Comparison of ENCODE assay signal across 7 cellular contexts in genomic region chr18:55779461-55779710, GRCh38.
DNase-seq lines count a peak whose midpoint lies in the region; ATAC-seq lines count a peak whose summit lies in the region.

No MANE protein-coding gene starts in this region.

- no peaks in the 10 kb centered on the region for H3K9me3 Mint-ChIP-seq in activated T-helper 2 cell treated with anti-CD3 and anti-CD28 coated beads, Interferon-gamma antibody, Interleukin-2, Interleukin-4, amounts not matched to agents 10 μg/mL and 5 μg/mL and 100 μg/mL, durations not matched to agents 14 hours and 24 hours and 36 hours
- no peaks in the 10 kb centered on the region for H3K9me3 Mint-ChIP-seq in stimulated activated naive CD8-positive, alpha-beta T cell treated with anti-CD3 and anti-CD28 coated beads, Interleukin-15, Interleukin-2, amounts not matched to agents 100 ng/mL and 50 ng/mL, for 24 hours

- H3K27ac ChIP-seq in iPS-18a (ENCODE audit: low read length): no peak overlapping the region

- no peak for DNase-seq in activated T-helper 2 cell treated with anti-CD3 and anti-CD28 coated beads, Interferon-gamma antibody, Interleukin-2, Interleukin-4, amounts not matched to agents 10 μg/mL and 5 μg/mL and 100 μg/mL, durations not matched to agents 14 hours and 24 hours and 36 hours (ENCODE audit: low spot score)
- no peak for DNase-seq in NCI-H1694 treated with DMSO at 0.1 percent for 48 hours (lab: John Stamatoyannopoulos, UW)
- no peak for DNase-seq in cerebellum (ENCODE audit: low spot score)
- DNase-seq in T1000 (lab: John Stamatoyannopoulos, UW): no peak

- H3K4me1 Mint-ChIP-seq in activated T-helper 2 cell treated with anti-CD3 and anti-CD28 coated beads, Interferon-gamma antibody, Interleukin-2, Interleukin-4, amounts not matched to agents 10 μg/mL and 5 μg/mL and 100 μg/mL, durations not matched to agents 14 hours and 24 hours and 36 hours (ENCODE audit: low read depth): peaks cover 12% of the 10 kb centered on the region
- peaks cover 24% of the 10 kb centered on the region for H3K4me1 Mint-ChIP-seq in stimulated activated naive CD8-positive, alpha-beta T cell treated with anti-CD3 and anti-CD28 coated beads, Interleukin-15, Interleukin-2, amounts not matched to agents 100 ng/mL and 50 ng/mL, for 24 hours (ENCODE audit: low read depth)

- peak; percentile 22 for ATAC-seq in HG02885 (IDR thresholded peaks at IDR 0.05; ENCODE audit: poor library complexity, unreplicated experiment)

- H3K9me3 ChIP-seq in iPS-18a (ENCODE audit: control insufficient read depth, low read depth, low read length): no peaks in the 10 kb centered on the region

- intact Hi-C loops in activated T-helper 2 cell treated with anti-CD3 and anti-CD28 coated beads, Interferon-gamma antibody, Interleukin-2, Interleukin-4, amounts not matched to agents 10 μg/mL and 5 μg/mL and 100 μg/mL, durations not matched to agents 14 hours and 24 hours and 36 hours (cut with micrococcal nuclease): loop anchor here (5.0 kb wide), 2 partner anchors 192 to 798 kb away; partner anchors contain the start of gene TCF4

- H3K36me3 ChIP-seq in iPS-18a (ENCODE audit: control insufficient read depth, low read depth, low read length): no peaks in the 10 kb centered on the region

- no peak overlapping the region for H3K27ac Mint-ChIP-seq in activated T-helper 2 cell treated with anti-CD3 and anti-CD28 coated beads, Interferon-gamma antibody, Interleukin-2, Interleukin-4, amounts not matched to agents 10 μg/mL and 5 μg/mL and 100 μg/mL, durations not matched to agents 14 hours and 24 hours and 36 hours
- peak overlapping the region; percentile 65 for H3K27ac Mint-ChIP-seq in stimulated activated naive CD8-positive, alpha-beta T cell treated with anti-CD3 and anti-CD28 coated beads, Interleukin-15, Interleukin-2, amounts not matched to agents 100 ng/mL and 50 ng/mL, for 24 hours

- H3K27me3 Mint-ChIP-seq in activated T-helper 2 cell treated with anti-CD3 and anti-CD28 coated beads, Interferon-gamma antibody, Interleukin-2, Interleukin-4, amounts not matched to agents 10 μg/mL and 5 μg/mL and 100 μg/mL, durations not matched to agents 14 hours and 24 hours and 36 hours (ENCODE audit: low read depth): peaks cover 56% of the 10 kb centered on the region
- peaks cover 64% of the 10 kb centered on the region for H3K27me3 Mint-ChIP-seq in stimulated activated naive CD8-positive, alpha-beta T cell treated with anti-CD3 and anti-CD28 coated beads, Interleukin-15, Interleukin-2, amounts not matched to agents 100 ng/mL and 50 ng/mL, for 24 hours

- H3K4me3 Mint-ChIP-seq in activated T-helper 2 cell treated with anti-CD3 and anti-CD28 coated beads, Interferon-gamma antibody, Interleukin-2, Interleukin-4, amounts not matched to agents 10 μg/mL and 5 μg/mL and 100 μg/mL, durations not matched to agents 14 hours and 24 hours and 36 hours (ENCODE audit: low read depth): peak overlapping the region; percentile 13
- peak overlapping the region; percentile 64 for H3K4me3 Mint-ChIP-seq in stimulated activated naive CD8-positive, alpha-beta T cell treated with anti-CD3 and anti-CD28 coated beads, Interleukin-15, Interleukin-2, amounts not matched to agents 100 ng/mL and 50 ng/mL, for 24 hours

- H3K9ac ChIP-seq in iPS-18a (ENCODE audit: low read length): peak overlapping the region; percentile 53

- H3K4me3 ChIP-seq in iPS-18a (ENCODE audit: low read length): peak overlapping the region; percentile 59

- H3K4me1 ChIP-seq in iPS-18a (ENCODE audit: control insufficient read depth, low read depth, low read length): peaks cover 39% of the 10 kb centered on the region

- no peaks in the 10 kb centered on the region for H3K36me3 Mint-ChIP-seq in activated T-helper 2 cell treated with anti-CD3 and anti-CD28 coated beads, Interferon-gamma antibody, Interleukin-2, Interleukin-4, amounts not matched to agents 10 μg/mL and 5 μg/mL and 100 μg/mL, durations not matched to agents 14 hours and 24 hours and 36 hours (ENCODE audit: low read depth)
- no peaks in the 10 kb centered on the region for H3K36me3 Mint-ChIP-seq in stimulated activated naive CD8-positive, alpha-beta T cell treated with anti-CD3 and anti-CD28 coated beads, Interleukin-15, Interleukin-2, amounts not matched to agents 100 ng/mL and 50 ng/mL, for 24 hours (ENCODE audit: low read depth)

- H3K27me3 ChIP-seq in iPS-18a (ENCODE audit: control insufficient read depth, insufficient read depth, low read length): peaks cover 10% of the 10 kb centered on the region
